ENCODE assay signal across 9 cellular contexts in genomic region chr10:6473901-6474370, GRCh38.
DNase-seq lines count a peak whose midpoint lies in the region; ATAC-seq, FAIRE-seq and TF ChIP-seq lines count a peak whose summit lies in the region.
"Had no signal": no experiment of that assay in that cellular context is flagged by ENCODE, and none has a peak within 500 bp of the region (broad histone marks: within the 10 kb centered on the region; RNA-seq: fewer than 3 reads in every experiment).

No MANE protein-coding gene starts in this region.

- intact Hi-C loops in ovary (cut with DNase I) (no loop called here), posterior cingulate gyrus (cut with DNase I) (no loop called here)

- H3K79me2 ChIP-seq in keratinocyte (ENCODE audit: control insufficient read depth, insufficient read depth, low read length): no peaks in the 10 kb centered on the region
- H3K79me2 ChIP-seq: parathyroid adenoma had no signal

- TF ChIP-seq EP300 in ovary (IDR thresholded peaks at IDR 0.05): no peak

- H3K36me3 ChIP-seq in keratinocyte (ENCODE audit: control insufficient read depth in 2 of 2, extremely low read depth in 1 of 2, insufficient read depth in 2 of 2, low read length in 2 of 2) (no peaks in the 10 kb centered on the region), ovary (no peaks in the 10 kb centered on the region)

- H3K27me3 ChIP-seq in keratinocyte (ENCODE audit: control insufficient read depth, extremely low read depth, insufficient read depth, low read length) (no peaks in the 10 kb centered on the region), ovary (no peaks in the 10 kb centered on the region)

- FAIRE-seq in keratinocyte (lab: Jason Lieb, UNC) (peak; percentile 68), GM12892 (lab: Jason Lieb, UNC) (no peak)

- no peaks in the 10 kb centered on the region for H4K20me1 ChIP-seq in keratinocyte (ENCODE audit: control insufficient read depth, extremely low read depth, insufficient read depth, low read length)

- dilution Hi-C loops in keratinocyte (cut with MboI; ENCODE audit: extremely low pct_ligation_motif_present, low sequenced_read_pairs): no loop called here

- H3K9me3 ChIP-seq in keratinocyte (ENCODE audit: control insufficient read depth, low read depth, low read length) (no peaks in the 10 kb centered on the region), ovary (no peaks in the 10 kb centered on the region)

- TF ChIP-seq POLR2A in ovary (IDR thresholded peaks at IDR 0.05) (no peak), GM12892 (IDR thresholded peaks at IDR 0.05; ENCODE audit: low read depth, low read length) (no peak)

- H3K4me3 ChIP-seq in keratinocyte (ENCODE audit: control insufficient read depth in 2 of 3, extremely low read depth in 1 of 3, insufficient read depth in 2 of 3, low read depth in 1 of 3, low read length in 3 of 3) (peak overlapping the region in 1 of 3 experiments; percentile 8), ovary (no peak overlapping the region)

- TF ChIP-seq CTCF in keratinocyte (optimal IDR thresholded peaks at IDR 0.05 in 1 of 3, IDR thresholded peaks at IDR 0.05 in 1 of 3, conservative IDR thresholded peaks at IDR 0.05 in 1 of 3; ENCODE audit: extremely low read depth in 1 of 3, insufficient read depth in 2 of 3, low read length in 3 of 3) (no peak), ovary (IDR thresholded peaks at IDR 0.05) (no peak)

- H3K4me1 ChIP-seq in keratinocyte (ENCODE audit: control insufficient read depth, extremely low read depth, insufficient read depth, low read length) (peaks cover 24% of the 10 kb centered on the region), ovary (ENCODE audit: insufficient read depth) (peaks cover 2% of the 10 kb centered on the region)
- H3K4me1 ChIP-seq: parathyroid adenoma had no signal

- DNase-seq in UCSD-AML1 (lab: John Stamatoyannopoulos, UW; ENCODE audit: unreplicated experiment) (peak; percentile 46), keratinocyte (ENCODE audit: low read depth, low spot score) (no peak), ovary (no peak), iPS-NIHi11 (ENCODE audit: low spot score) (no peak), posterior cingulate gyrus (no peak), GM12892 (ENCODE audit: insufficient read length) (no peak)

- H3K9me1 ChIP-seq in keratinocyte (ENCODE audit: control insufficient read depth, extremely low read depth, insufficient read depth, low read length): no peaks in the 10 kb centered on the region

- peak overlapping the region; percentile 58 for H2AFZ ChIP-seq in keratinocyte (ENCODE audit: control insufficient read depth, low read length)
- H2AFZ ChIP-seq: parathyroid adenoma had no signal

- peak; percentile 74 for ATAC-seq in GM18909 (IDR thresholded peaks at IDR 0.05; ENCODE audit: poor library complexity, unreplicated experiment)
- peak; percentile 72 for ATAC-seq in HG03095 (IDR thresholded peaks at IDR 0.05; ENCODE audit: unreplicated experiment)

- 32 to 46% (median 43%) methylated on average over 6 of the region's 6 CpGs for WGBS in ovary, 3 donors

- no peak overlapping the region for H3K9ac ChIP-seq in keratinocyte (ENCODE audit: control insufficient read depth, extremely low read depth, insufficient read depth, low read length)
- H3K9ac ChIP-seq: parathyroid adenoma had no signal

- H3K4me2 ChIP-seq in keratinocyte (ENCODE audit: control insufficient read depth, extremely low read depth, insufficient read depth, low read depth, low read length): peak overlapping the region; percentile 62

- no peak overlapping the region for H3K27ac ChIP-seq in keratinocyte (ENCODE audit: control insufficient read depth, insufficient read depth, low read length)
- no peak overlapping the region for H3K27ac ChIP-seq in ovary
- H3K27ac ChIP-seq: parathyroid adenoma had no signal
